Comparison of ENCODE assay signal across 23 cellular contexts in genomic region chr5:69091771-69092170, GRCh38.
"Had no signal": no experiment of that assay in that cellular context is flagged by ENCODE, and none has a peak within 500 bp of the region (broad histone marks: within the 10 kb centered on the region; RNA-seq: fewer than 3 reads in every experiment).

No MANE protein-coding gene starts in this region.

- H3K9me3 Mint-ChIP-seq: activated naive CD4-positive, alpha-beta T cell treated with anti-CD3 and anti-CD28 coated beads, Interleukin-2, amount 50 U/mL, for 24 hours; activated naive CD8-positive, alpha-beta T cell treated with anti-CD3 and anti-CD28 coated beads, Interleukin-2, amount 50 U/mL, for 24 hours; central memory CD8-positive, alpha-beta T cell; naive B cell had no signal

- DNase-seq: activated CD4-positive, alpha-beta T cell treated with anti-CD3 and anti-CD28 coated beads for 4 hours; activated CD4-positive, alpha-beta T cell treated with anti-CD3 and anti-CD28 coated beads, Interleukin-2, amount 50 U/mL, for 4 hours; activated gamma-delta T cell; activated naive CD8-positive, alpha-beta T cell treated with anti-CD3 and anti-CD28 coated beads, Interleukin-2, amount 50 U/mL, for 24 hours; activated T-cell treated with anti-CD3 and anti-CD28 coated beads for 4 hours; amygdala; dermis blood vessel endothelial cell; effector CD4-positive, alpha-beta T cell; esophagus squamous epithelium; foreskin melanocyte; kidney glomerular epithelial cell; mammary epithelial cell; naive B cell; nephron progenitor cell; nucleus accumbens; psoas muscle; stimulated activated CD4-positive, alpha-beta T cell treated with anti-CD3 and anti-CD28 coated beads, Interleukin-2, amount 100 ng/mL, for 48 hours; stimulated activated naive CD4-positive, alpha-beta T cell treated with Interleukin-2 at 50 U/mL for 16 hours had no signal

- ATAC-seq: activated naive CD8-positive, alpha-beta T cell treated with anti-CD3 and anti-CD28 coated beads, Interleukin-2, amount 50 U/mL, for 24 hours; psoas muscle had no signal

- H3K27ac Mint-ChIP-seq: activated naive CD4-positive, alpha-beta T cell treated with anti-CD3 and anti-CD28 coated beads, Interleukin-2, amount 50 U/mL, for 24 hours; activated naive CD8-positive, alpha-beta T cell treated with anti-CD3 and anti-CD28 coated beads, Interleukin-2, amount 50 U/mL, for 24 hours; nephron progenitor cell had no signal

- H3K27me3 Mint-ChIP-seq: activated naive CD4-positive, alpha-beta T cell treated with anti-CD3 and anti-CD28 coated beads, Interleukin-2, amount 50 U/mL, for 24 hours; activated naive CD8-positive, alpha-beta T cell treated with anti-CD3 and anti-CD28 coated beads, Interleukin-2, amount 50 U/mL, for 24 hours; central memory CD8-positive, alpha-beta T cell; naive B cell had no signal

- H3K9me3 ChIP-seq: esophagus squamous epithelium, psoas muscle, tibial nerve had no signal

- H3K4me3 Mint-ChIP-seq: activated naive CD4-positive, alpha-beta T cell treated with anti-CD3 and anti-CD28 coated beads, Interleukin-2, amount 50 U/mL, for 24 hours; activated naive CD8-positive, alpha-beta T cell treated with anti-CD3 and anti-CD28 coated beads, Interleukin-2, amount 50 U/mL, for 24 hours; central memory CD8-positive, alpha-beta T cell; naive B cell; nephron progenitor cell had no signal

- H3K4me3 ChIP-seq: esophagus squamous epithelium, psoas muscle, tibial nerve had no signal

- H3K36me3 Mint-ChIP-seq: activated naive CD4-positive, alpha-beta T cell treated with anti-CD3 and anti-CD28 coated beads, Interleukin-2, amount 50 U/mL, for 24 hours; naive B cell had no signal

- H3K27me3 ChIP-seq: esophagus squamous epithelium, tibial nerve had no signal

- H3K36me3 ChIP-seq: tibial nerve had no signal

- H3K27ac ChIP-seq: epithelial cell of prostate, esophagus squamous epithelium, parathyroid adenoma, psoas muscle, tibial nerve had no signal
